8 cellular contexts compared by ENCODE assay signal in the genomic region with DNA sequence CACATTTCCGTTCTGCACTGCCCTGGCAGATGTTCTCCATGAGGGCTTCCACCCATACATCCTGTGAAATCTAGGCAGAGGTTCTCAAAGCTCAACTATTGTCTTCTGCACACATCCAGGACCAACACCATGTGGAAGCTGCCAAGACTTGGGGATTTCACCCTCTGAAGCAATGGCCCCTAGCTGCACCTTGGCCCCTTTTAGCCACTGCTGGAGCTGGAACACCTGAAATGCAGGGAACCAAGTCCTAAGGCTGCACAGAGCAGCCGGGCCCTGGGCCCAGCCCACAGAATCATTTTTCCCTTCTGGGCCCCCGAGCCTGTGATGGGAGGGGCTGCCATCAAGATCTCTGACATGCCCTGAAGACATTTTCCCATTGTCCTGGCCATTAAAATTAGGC.
"Had no signal": no experiment of that assay in that cellular context is flagged by ENCODE, and none has a peak within 500 bp of the region (broad histone marks: within the 10 kb centered on the region; RNA-seq: fewer than 3 reads in every experiment).

No MANE protein-coding gene starts in this region.

- H3K27me3 Mint-ChIP-seq: IgD-negative memory B cell had no signal

- H3K27ac Mint-ChIP-seq: IgD-negative memory B cell had no signal

- H3K27ac ChIP-seq: HL-60 had no signal

- H3K36me3 Mint-ChIP-seq: IgD-negative memory B cell had no signal

- H3K4me1 Mint-ChIP-seq: IgD-negative memory B cell had no signal

- H3K4me3 ChIP-seq: K562 had no signal

- H3K4me3 Mint-ChIP-seq: IgD-negative memory B cell had no signal

- DNase-seq: IMR-90, KBM-7, KG1 had no signal

- FAIRE-seq: HepG2, HTR-8/SVneo, K562 had no signal
